1 cellular context compared by ENCODE assay signal in genomic region chr5:111758284-111758628, GRCh38.
TF ChIP-seq lines count a peak whose summit lies in the region.

No MANE protein-coding gene starts in this region.

TF ChIP-seq in HCT116, 20 proteins besides CTCF, POLR2A, EP300 and RAD21 (continued from another document):
- TF ChIP-seq TCF7L2 (IDR thresholded peaks at IDR 0.05; ENCODE audit: borderline replicate concordance, extremely low read depth, insufficient read depth, insufficient read length): no peak
